9 cellular contexts compared by ENCODE assay signal in the genomic region with DNA sequence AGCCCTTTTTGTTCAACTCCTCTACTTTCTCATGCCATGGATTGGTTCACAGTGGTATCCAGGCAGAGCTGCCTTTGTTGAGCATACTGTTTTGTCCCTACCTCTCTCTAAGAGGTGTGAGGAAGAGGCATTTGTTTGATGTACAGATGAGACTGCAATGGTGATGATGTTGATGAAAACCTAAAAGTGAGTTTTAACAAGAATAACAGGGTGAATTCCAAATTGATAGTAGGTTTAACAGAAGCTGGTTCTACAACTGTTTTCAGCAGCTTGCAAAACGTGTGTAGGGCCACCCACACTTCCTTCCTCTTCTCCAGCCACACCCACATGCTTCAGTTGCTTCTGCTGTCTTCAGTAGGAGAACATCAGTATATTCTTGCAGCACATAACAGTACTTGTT. TPM values are rescaled to one million over a fixed set of nuclear protein-coding genes. Genes with fewer than 3 reads are reported as not detected.
A peak's percentile ranks its signal among the peaks of the same experiment; 100 is the strongest.
DNase-seq lines count a peak whose midpoint lies in the region; ATAC-seq and TF ChIP-seq lines count a peak whose summit lies in the region.
"Had no signal": no experiment of that assay in that cellular context is flagged by ENCODE, and none has a peak within 500 bp of the region (broad histone marks: within the 10 kb centered on the region; RNA-seq: fewer than 3 reads in every experiment).

No MANE protein-coding gene starts in this region.

- H3K4me3 Mint-ChIP-seq in IgD-negative memory B cell (peak overlapping the region; percentile 6 to 93 (median 73)), Caco-2 (ENCODE audit: unreplicated experiment) (no peak overlapping the region)
- peak overlapping the region; percentile 55 for H3K4me3 Mint-ChIP-seq in activated CD4-positive, alpha-beta memory T cell treated with anti-CD3 and anti-CD28 coated beads for 36 hours

- no peaks in the 10 kb centered on the region for H3K36me3 ChIP-seq in upper lobe of right lung
- no peaks in the 10 kb centered on the region; the same call in 1 of the 2 replicates for H3K36me3 ChIP-seq in Caco-2 (ENCODE audit: control insufficient read depth, insufficient read depth, low read length)

- H3K36me3 Mint-ChIP-seq in IgD-negative memory B cell (peaks cover 4% of the 10 kb centered on the region), Caco-2 (ENCODE audit: insufficient read depth, unreplicated experiment) (peaks cover 7% of the 10 kb centered on the region)
- H3K36me3 Mint-ChIP-seq in activated CD4-positive, alpha-beta memory T cell treated with anti-CD3 and anti-CD28 coated beads for 36 hours: no peaks in the 10 kb centered on the region

- H3K27me3 Mint-ChIP-seq in IgD-negative memory B cell: no peaks in the 10 kb centered on the region
- H3K27me3 Mint-ChIP-seq in activated CD4-positive, alpha-beta memory T cell treated with anti-CD3 and anti-CD28 coated beads for 36 hours: no peaks in the 10 kb centered on the region
- H3K27me3 Mint-ChIP-seq in Caco-2 (ENCODE audit: insufficient read depth, unreplicated experiment): no peaks in the 10 kb centered on the region

- DNase-seq in Ammon's horn (ENCODE audit: low spot score): peak; percentile 77
- DNase-seq in activated CD4-positive, alpha-beta memory T cell treated with anti-CD3 and anti-CD28 coated beads for 36 hours: peak; percentile 71
- no peak for DNase-seq in left ventricle myocardium superior
- DNase-seq in upper lobe of right lung: no peak
- DNase-seq in HPDE6-E6E7 (ENCODE audit: extremely low spot score): no peak
- no peak for DNase-seq in Caco-2

- ATAC-seq in GM21360 (IDR thresholded peaks at IDR 0.05; ENCODE audit: unreplicated experiment): peak; percentile 84
- peak; percentile 30 for ATAC-seq in left ventricle myocardium superior
- ATAC-seq in upper lobe of right lung: peak; percentile 96

- intact Hi-C loops in activated CD4-positive, alpha-beta memory T cell treated with anti-CD3 and anti-CD28 coated beads for 36 hours (cut with micrococcal nuclease): no loop called here
- intact Hi-C loops in left ventricle myocardium superior (cut with micrococcal nuclease) (no loop called here), upper lobe of right lung (cut with DNase I) (no loop called here), Caco-2 (cut with micrococcal nuclease; ENCODE audit: unreplicated experiment) (no loop called here)

- peaks cover 72% of the 10 kb centered on the region for H3K4me1 ChIP-seq in upper lobe of right lung
- peaks cover 22% of the 10 kb centered on the region for H3K4me1 ChIP-seq in Caco-2

- POLR2A ChIA-PET in activated CD4-positive, alpha-beta memory T cell treated with anti-CD3 and anti-CD28 coated beads for 36 hours (lab: Charles Lee): interaction anchor here (2.7 kb wide), 1 partner anchor 11 kb away, joined by 11 read pairs; a partner anchor contains a TSS
- POLR2A ChIA-PET in Caco-2 (lab: Charles Lee): no interaction called here

- TF ChIP-seq CTCF in upper lobe of right lung (IDR thresholded peaks at IDR 0.05) (no peak), Caco-2 (IDR thresholded peaks at IDR 0.05; ENCODE audit: insufficient read depth in 1 of 2, low read depth in 1 of 2, low read length in 1 of 2, severe bottlenecking in 1 of 2, unreplicated experiment in 1 of 2) (no peak)

- no peak overlapping the region for H3K27ac ChIP-seq in upper lobe of right lung
- H3K27ac ChIP-seq: parathyroid adenoma had no signal

- no TSS peak for BruUV-seq in Caco-2 (replicated peaks; lab: Mats Ljungman, UMichigan)

- CTCF ChIA-PET in activated CD4-positive, alpha-beta memory T cell treated with anti-CD3 and anti-CD28 coated beads for 36 hours (lab: Charles Lee): interaction anchor here (0.6 to 1.8 kb wide), 4 partner anchors 10 to 207 kb away, joined by 3 to 10 read pairs (median 6); a partner anchor contains a TSS
- CTCF ChIA-PET in Caco-2 (lab: Charles Lee): no interaction called here

- H3K4me1 Mint-ChIP-seq in IgD-negative memory B cell: peaks cover 46 to 65% (median 53%) of the 10 kb centered on the region in 3 donors
- H3K4me1 Mint-ChIP-seq in activated CD4-positive, alpha-beta memory T cell treated with anti-CD3 and anti-CD28 coated beads for 36 hours (ENCODE audit: low read depth): peaks cover 73% of the 10 kb centered on the region
- H3K4me1 Mint-ChIP-seq in Caco-2 (ENCODE audit: low read depth, unreplicated experiment): peaks cover 20% of the 10 kb centered on the region

- peak overlapping the region; percentile 1 to 60 (median 6) for H3K27ac Mint-ChIP-seq in IgD-negative memory B cell
- peak overlapping the region; percentile 81 for H3K27ac Mint-ChIP-seq in activated CD4-positive, alpha-beta memory T cell treated with anti-CD3 and anti-CD28 coated beads for 36 hours
- H3K27ac Mint-ChIP-seq in Caco-2 (ENCODE audit: unreplicated experiment): no peak overlapping the region

- H3K27me3 ChIP-seq in upper lobe of right lung (no peaks in the 10 kb centered on the region), Caco-2 (replicated peaks; ENCODE audit: control insufficient read depth, insufficient read depth, low read length) (no peaks in the 10 kb centered on the region)

- H3K9me3 Mint-ChIP-seq in IgD-negative memory B cell: no peaks in the 10 kb centered on the region
- no peaks in the 10 kb centered on the region for H3K9me3 Mint-ChIP-seq in activated CD4-positive, alpha-beta memory T cell treated with anti-CD3 and anti-CD28 coated beads for 36 hours
- no peaks in the 10 kb centered on the region for H3K9me3 Mint-ChIP-seq in Caco-2 (ENCODE audit: unreplicated experiment)

- H3K4me3 ChIP-seq in upper lobe of right lung (peak overlapping the region; percentile 0), Caco-2 (ENCODE audit: low read depth, low read length) (no peak overlapping the region)

- H3K9me3 ChIP-seq in upper lobe of right lung (no peaks in the 10 kb centered on the region), Caco-2 (no peaks in the 10 kb centered on the region)

RNA-seq across cellular contexts. Expression of a gene that starts 10.2 kb away (rescaled TPM):
- polyA plus RNA-seq in IgD-negative memory B cell: 24.8 TPM
- total RNA-seq in activated CD4-positive, alpha-beta memory T cell treated with anti-CD3 and anti-CD28 coated beads for 36 hours: 10 to 100 TPM; 23.9 to 24.4 TPM
- total RNA-seq in left ventricle myocardium superior (23.6 TPM), upper lobe of right lung (46.3 TPM), Caco-2 (2022) (23.1 and 25.4 TPM in 2 replicates)

Comparison
In these comparisons a context has a peak if more than half of its experiments do, and no peak if none do; other contexts are left out.
1. DNase-seq: peak in Ammon's horn (single experiment) and activated CD4-positive, alpha-beta memory T cell treated with anti-CD3 and anti-CD28 coated beads for 36 hours (single experiment); none in left ventricle myocardium superior (single experiment), upper lobe of right lung (single experiment), HPDE6-E6E7 (single experiment) and Caco-2 (0 of 2).
2. ATAC-seq: peak in every context shown above with its lines; median percentile 96 in upper lobe of right lung; 84 in GM21360; 30 in left ventricle myocardium superior.